ENCODE assay signal across 8 cellular contexts in the genomic region with DNA sequence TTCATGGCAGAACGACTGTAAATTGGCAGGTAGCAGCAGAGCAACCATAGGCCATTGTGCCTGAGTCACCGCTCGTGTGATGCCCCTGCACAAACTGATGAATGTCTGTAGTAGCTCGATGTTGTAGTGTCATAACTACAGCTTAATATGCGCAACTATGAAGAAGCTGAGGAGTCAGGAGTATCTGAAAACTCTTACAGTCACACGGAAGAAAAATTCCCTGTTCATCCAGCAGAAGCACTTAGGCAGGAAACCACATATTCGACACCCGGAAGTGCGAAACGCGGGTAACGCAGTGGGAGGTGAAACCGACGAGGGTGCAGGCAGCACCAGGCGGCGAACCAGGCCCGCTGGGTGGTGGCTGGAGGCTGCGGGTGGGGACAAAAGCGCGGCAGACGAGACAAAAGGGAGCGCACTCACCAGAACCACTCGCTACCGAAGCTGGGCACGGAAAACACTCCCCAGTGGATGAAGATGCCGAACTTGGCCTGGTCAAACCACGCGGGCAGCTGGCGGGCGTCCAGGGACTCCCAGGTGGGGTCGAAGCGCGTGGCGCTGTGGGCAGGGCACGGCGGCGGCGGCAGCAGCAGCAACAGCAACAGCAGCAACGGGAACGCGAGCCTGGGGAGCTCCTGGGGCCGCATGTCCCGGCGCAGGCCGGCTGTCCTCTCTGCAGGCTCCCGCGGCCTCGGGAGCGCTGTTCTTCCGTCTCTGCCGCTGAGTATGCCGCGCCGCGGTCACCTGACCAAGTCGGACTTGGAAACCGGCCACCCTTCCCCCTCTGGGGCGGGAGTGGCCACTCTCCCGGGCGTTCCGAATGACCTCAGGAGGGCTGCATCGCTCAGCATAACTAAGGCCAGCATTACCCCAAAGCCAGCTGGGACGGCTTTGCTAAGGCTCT. TPM values are rescaled to one million over a fixed set of nuclear protein-coding genes. Genes with fewer than 3 reads are reported as not detected.
DNase-seq lines count a peak whose midpoint lies in the region; ATAC-seq and TF ChIP-seq lines count a peak whose summit lies in the region.

A gene with protein sequence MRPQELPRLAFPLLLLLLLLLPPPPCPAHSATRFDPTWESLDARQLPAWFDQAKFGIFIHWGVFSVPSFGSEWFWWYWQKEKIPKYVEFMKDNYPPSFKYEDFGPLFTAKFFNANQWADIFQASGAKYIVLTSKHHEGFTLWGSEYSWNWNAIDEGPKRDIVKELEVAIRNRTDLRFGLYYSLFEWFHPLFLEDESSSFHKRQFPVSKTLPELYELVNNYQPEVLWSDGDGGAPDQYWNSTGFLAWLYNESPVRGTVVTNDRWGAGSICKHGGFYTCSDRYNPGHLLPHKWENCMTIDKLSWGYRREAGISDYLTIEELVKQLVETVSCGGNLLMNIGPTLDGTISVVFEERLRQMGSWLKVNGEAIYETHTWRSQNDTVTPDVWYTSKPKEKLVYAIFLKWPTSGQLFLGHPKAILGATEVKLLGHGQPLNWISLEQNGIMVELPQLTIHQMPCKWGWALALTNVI (minus strand): TSS at position 730 of the 901 bp plus-strand sequence. CDS start 86 bp downstream, at position 644.

- peak within 1 kb of the TSS; percentile 89 for H3K9ac ChIP-seq in HUES48 (ENCODE audit: low read depth, low read length)
- peak within 1 kb of the TSS; percentile 47 for H3K9ac ChIP-seq in parathyroid adenoma

- H3K27me3 ChIP-seq in HUES48 (ENCODE audit: control insufficient read depth, insufficient read depth, low read length) (peaks cover 26% of the 10 kb centered on the region), parathyroid adenoma (ENCODE audit: control insufficient read depth, insufficient read depth, low read length) (no peaks in the 10 kb centered on the region), thyroid gland (no peaks in the 10 kb centered on the region)

- H3K4me1 ChIP-seq in HUES48 (ENCODE audit: control insufficient read depth, insufficient read depth, low read length): peaks cover 26% of the 10 kb centered on the region
- H3K4me1 ChIP-seq in parathyroid adenoma: peaks cover 43% of the 10 kb centered on the region
- H3K4me1 ChIP-seq in thyroid gland: peaks cover 18 to 23% of the 10 kb centered on the region in 2 donors

- ATAC-seq in GM21367 (IDR thresholded peaks at IDR 0.05; ENCODE audit: unreplicated experiment): peak; percentile 48

- H3K36me3 ChIP-seq in HUES48 (ENCODE audit: control insufficient read depth, insufficient read depth, low read length) (peaks cover 23% of the 10 kb centered on the region), parathyroid adenoma (ENCODE audit: control insufficient read depth, insufficient read depth, low read length) (no peaks in the 10 kb centered on the region), thyroid gland (peaks cover 0 to 8% of the 10 kb centered on the region in 2 donors)

- in situ Hi-C loops in Caki2 (cut with HindIII; ENCODE audit: low pct_unique_long_range_greater_than_20kb, low sequenced_read_pairs): no loop called here

- WGBS in adipose tissue, 3 donors: 2 to 4% (median 3%) methylated on average over 58 to 63 of the region's 63 CpGs
- 7 to 14% methylated on average over 17 to 32 of the region's 63 CpGs for WGBS in thyroid gland, 2 donors

- DNase-seq in Caki2 (ENCODE audit: low read depth) (peak; percentile 88), T-helper 1 cell (peak; percentile 38 to 81 (median 53)), cardiac septum (ENCODE audit: low spot score) (peak; percentile 96), thyroid gland (peak; percentile 93 to 96)

- H3K4me2 ChIP-seq in parathyroid adenoma (ENCODE audit: low read length): peak within 1 kb of the TSS; percentile 85

- peak in 1 of 2 donors; percentile 79 for TF ChIP-seq POLR2A in thyroid gland (IDR thresholded peaks at IDR 0.05)

- H3K27ac ChIP-seq in HUES48 (ENCODE audit: low read depth, low read length) (peak within 1 kb of the TSS; percentile 86), adipose tissue (ENCODE audit: low read depth, low read length) (peak within 1 kb of the TSS; percentile 51), parathyroid adenoma (peak within 1 kb of the TSS; percentile 99), thyroid gland (peak within 1 kb of the TSS; percentile 60 to 86 (median 78))

- H3K79me2 ChIP-seq in parathyroid adenoma: peaks cover 19% of the 10 kb centered on the region

- no peaks in the 10 kb centered on the region for H3K9me3 ChIP-seq in HUES48 (ENCODE audit: control insufficient read depth, insufficient read depth, low read length)
- no peaks in the 10 kb centered on the region for H3K9me3 ChIP-seq in parathyroid adenoma (ENCODE audit: control insufficient read depth, low read length)
- no peaks in the 10 kb centered on the region for H3K9me3 ChIP-seq in thyroid gland

- H2AFZ ChIP-seq in parathyroid adenoma: peak within 1 kb of the TSS; percentile 87

- TF ChIP-seq CTCF in parathyroid adenoma (IDR thresholded peaks at IDR 0.05) (peak; percentile 16), thyroid gland (IDR thresholded peaks at IDR 0.05) (peak in 1 of 6 experiments; percentile 16)

- peak within 1 kb of the TSS; percentile 73 for H3K4me3 ChIP-seq in HUES48 (ENCODE audit: low read depth, low read length)
- peak within 1 kb of the TSS; percentile 79 for H3K4me3 ChIP-seq in parathyroid adenoma (ENCODE audit: low read depth, low read length)
- peak within 1 kb of the TSS; percentile 19 to 75 (median 24) for H3K4me3 ChIP-seq in thyroid gland (replicated peaks in 1 of 3)

- intact Hi-C loops in cardiac septum (cut with DNase I): loop anchor here (2.0 to 5.0 kb wide), 3 partner anchors 26 to 59 kb away; a partner anchor contains a TSS
- intact Hi-C loops in thyroid gland (cut with DNase I): no loop called here

RNA-seq across cellular contexts. Expression of the gene that starts here (rescaled TPM):
- 69.9 and 87.4 TPM in 2 replicates for total RNA-seq in Caki2 (2014; rRNA removed; shearing (Covaris generic); ENCODE audit: low replicate concordance)
- polyA plus RNA-seq in adipose tissue: 10 to 100 TPM; 21.7 to 29.2 (median 25.6) TPM
- 37.8 TPM for total RNA-seq in cardiac septum
- 10 to 100 TPM; 31.7 to 59.1 (median 44.7) TPM for total RNA-seq in thyroid gland

Comparison
In these comparisons a context has a peak if more than half of its experiments do, and no peak if none do; other contexts are left out.
1. Peak in every context shown above with its lines: DNase-seq, ATAC-seq, H3K4me3 ChIP-seq and H3K27ac ChIP-seq.
2. H3K4me3 ChIP-seq: peak in every context shown above with its lines; median percentile 79 in parathyroid adenoma; 73 in HUES48; 24 in thyroid gland.